ENCODE assay signal across 11 cellular contexts in genomic region chr7:101934618-101935017, GRCh38.
DNase-seq lines count a peak whose midpoint lies in the region; ATAC-seq and TF ChIP-seq lines count a peak whose summit lies in the region.
"Had no signal": no experiment of that assay in that cellular context is flagged by ENCODE, and none has a peak within 500 bp of the region (broad histone marks: within the 10 kb centered on the region; RNA-seq: fewer than 3 reads in every experiment).

No MANE protein-coding gene starts in this region.

- no peak for ATAC-seq in HG03025 (IDR thresholded peaks at IDR 0.05; ENCODE audit: low FRiP score, unreplicated experiment)

- H3K4me2 ChIP-seq in mesenchymal stem cell (ENCODE audit: low read length, poor library complexity, severe bottlenecking): no peak overlapping the region

- intact Hi-C loops in stomach (cut with DNase I; ENCODE audit: low total_unique reads): loop anchor here (10.0 kb wide), 1 partner anchor 50 kb away; no protein-coding TSS in a partner anchor

- no peaks in the 10 kb centered on the region for H3K36me3 ChIP-seq in HUES48 (ENCODE audit: control insufficient read depth, insufficient read depth, low read length)
- H3K36me3 ChIP-seq in mesenchymal stem cell (ENCODE audit: control insufficient read depth in 1 of 2, insufficient read depth in 2 of 2, low read depth in 1 of 2, low read length in 2 of 2): peaks cover 0 to 10% of the 10 kb centered on the region in 2 experiments
- no peaks in the 10 kb centered on the region for H3K36me3 ChIP-seq in stomach

- H3K4me3 ChIP-seq in HUES48 (ENCODE audit: low read depth, low read length) (no peak overlapping the region), epithelial cell of proximal tubule (ENCODE audit: low read depth, low read length) (peak overlapping the region; percentile 20), mesenchymal stem cell (ENCODE audit: insufficient read depth in 1 of 2, low read depth in 1 of 2, low read length in 2 of 2) (peak overlapping the region in 1 of 2 experiments; percentile 60), stomach (peak overlapping the region in 2 of 4 donors; percentile 11 to 14)

- H3K27me3 ChIP-seq in HUES48 (ENCODE audit: control insufficient read depth, insufficient read depth, low read length) (no peaks in the 10 kb centered on the region), mesenchymal stem cell (ENCODE audit: control insufficient read depth in 1 of 2, insufficient read depth in 1 of 2, low read length in 2 of 2) (no peaks in the 10 kb centered on the region), stomach (no peaks in the 10 kb centered on the region)

- TF ChIP-seq POLR2A in stomach (IDR thresholded peaks at IDR 0.05): no peak

- peak overlapping the region; percentile 41 to 72 for H3K18ac ChIP-seq in mesenchymal stem cell (ENCODE audit: low read depth in 1 of 2, low read length in 2 of 2)

- no peak overlapping the region for H3K23ac ChIP-seq in mesenchymal stem cell (ENCODE audit: low read length in 2 of 2)

- H3K9ac ChIP-seq in HUES48 (ENCODE audit: low read depth, low read length) (peak overlapping the region; percentile 52; the same call in 1 of the 2 replicates), mesenchymal stem cell (ENCODE audit: low read length) (peak overlapping the region; percentile 57)

- no peak overlapping the region for H4K8ac ChIP-seq in mesenchymal stem cell (ENCODE audit: low read length)

- peak overlapping the region in 1 of 2 experiments; percentile 35 for H3K4ac ChIP-seq in mesenchymal stem cell (ENCODE audit: low read depth in 1 of 2, low read length in 2 of 2)

- no peak overlapping the region for H2BK12ac ChIP-seq in mesenchymal stem cell (ENCODE audit: low read length in 2 of 2)

- peak overlapping the region; percentile 45 for H2AK5ac ChIP-seq in mesenchymal stem cell (ENCODE audit: low read length, severe bottlenecking)

- no peak overlapping the region for H4K91ac ChIP-seq in mesenchymal stem cell (ENCODE audit: low read length)

- WGBS in mesenchymal stem cell: 47% methylated on average over 8 of the region's 11 CpGs
- WGBS in stomach, 5 donors: 23 to 36% (median 27%) methylated on average over 11 of the region's 11 CpGs

- H2BK120ac ChIP-seq in mesenchymal stem cell (ENCODE audit: low read depth, low read length): no peak overlapping the region

- in situ Hi-C loops in G401 (cut with HindIII; ENCODE audit: low sequenced_read_pairs): loop anchor here (5.0 kb wide), 2 partner anchors 37 to 98 kb away; no protein-coding TSS in a partner anchor

- no peak overlapping the region for H2BK5ac ChIP-seq in mesenchymal stem cell (ENCODE audit: low read depth, low read length, poor library complexity, severe bottlenecking)

- H2BK15ac ChIP-seq in mesenchymal stem cell (ENCODE audit: low read depth, poor library complexity, severe bottlenecking): no peak overlapping the region

- H3K9me3 ChIP-seq in HUES48 (ENCODE audit: control insufficient read depth, insufficient read depth, low read length) (no peaks in the 10 kb centered on the region), mesenchymal stem cell (ENCODE audit: control insufficient read depth, low read length) (peaks cover 6% of the 10 kb centered on the region), stomach (no peaks in the 10 kb centered on the region)

- peak overlapping the region in 1 of 2 experiments; percentile 87 for H3K14ac ChIP-seq in mesenchymal stem cell (ENCODE audit: low read length in 2 of 2)

- TF ChIP-seq EP300 in stomach (IDR thresholded peaks at IDR 0.05): no peak

- H2AFZ ChIP-seq in mesenchymal stem cell (ENCODE audit: low read depth, low read length): no peak overlapping the region

- DNase-seq in epithelial cell of proximal tubule (ENCODE audit: low read depth) (no peak), mesenchymal stem cell (no peak), stomach (no peak), G401 (ENCODE audit: low spot score) (no peak)
- no peak for DNase-seq in NK-92 treated with Interleukin-12 subunit alpha and Interleukin-12 subunit beta, amount 100 ng/mL, for 24 hours (lab: John Stamatoyannopoulos, UW)
- DNase-seq in activated CD4-positive, alpha-beta T cell treated with anti-CD3 and anti-CD28 coated beads for 48 hours: no peak
- DNase-seq: CD4-positive, alpha-beta memory T cell; immature natural killer cell; NCI-H2171 had no signal

- TF ChIP-seq CTCF in epithelial cell of proximal tubule (conservative IDR thresholded peaks at IDR 0.05; ENCODE audit: low read depth, low read length) (no peak), stomach (IDR thresholded peaks at IDR 0.05) (no peak)

- peaks cover 61% of the 10 kb centered on the region for H3K4me1 ChIP-seq in HUES48 (ENCODE audit: control insufficient read depth, insufficient read depth, low read length)
- H3K4me1 ChIP-seq in mesenchymal stem cell (ENCODE audit: control insufficient read depth, insufficient read depth, low read depth, low read length): peaks cover 22% of the 10 kb centered on the region
- peaks cover 28 to 55% (median 39%) of the 10 kb centered on the region in 4 donors for H3K4me1 ChIP-seq in stomach

- H3K79me1 ChIP-seq in mesenchymal stem cell (replicated peaks; ENCODE audit: low read length, poor library complexity, severe bottlenecking): peaks cover 46% of the 10 kb centered on the region

- H3K27ac ChIP-seq in HUES48 (ENCODE audit: low read depth, low read length) (peak overlapping the region; percentile 91), mesenchymal stem cell (ENCODE audit: low read length, poor library complexity, severe bottlenecking) (no peak overlapping the region), stomach (peak overlapping the region; percentile 37 to 84 (median 78))
